Comparison of ENCODE assay signal across 24 cellular contexts in the genomic region with DNA sequence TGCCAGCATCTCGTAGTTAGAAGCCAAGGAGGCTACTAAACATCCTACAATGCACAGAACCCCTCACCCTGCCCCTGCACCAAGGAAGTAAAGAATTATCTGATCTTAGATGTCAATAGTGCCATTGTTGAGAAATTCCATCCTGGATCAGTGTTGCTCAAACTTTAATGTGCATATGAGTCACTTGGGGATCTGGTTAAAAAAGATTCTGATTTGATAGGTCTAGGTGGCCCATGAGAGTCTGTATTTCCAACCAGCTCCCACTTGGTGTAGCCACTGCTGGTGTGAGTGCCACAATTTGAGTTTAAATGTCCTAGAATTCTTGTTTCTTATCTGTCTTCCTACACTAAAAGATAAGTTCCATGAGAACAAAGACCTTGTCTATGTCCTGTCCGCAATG. TPM values are rescaled to one million over a fixed set of nuclear protein-coding genes. Genes with fewer than 3 reads are reported as not detected.
DNase-seq lines count a peak whose midpoint lies in the region; ATAC-seq and TF ChIP-seq lines count a peak whose summit lies in the region.
"Had no signal": no experiment of that assay in that cellular context is flagged by ENCODE, and none has a peak within 500 bp of the region (broad histone marks: within the 10 kb centered on the region; RNA-seq: fewer than 3 reads in every experiment).

No MANE protein-coding gene starts in this region.

- H3K9me3 ChIP-seq in liver (ENCODE audit: control insufficient read depth in 4 of 4, low read length in 3 of 4): no peaks in the 10 kb centered on the region
- H3K9me3 ChIP-seq: neutrophil had no signal

- H3K4me1 ChIP-seq in liver (ENCODE audit: control insufficient read depth in 4 of 4, insufficient read depth in 4 of 4, low read length in 3 of 4): peaks cover 7 to 24% (median 9%) of the 10 kb centered on the region in 4 donors
- H3K4me1 ChIP-seq: esophagus muscularis mucosa had no signal

- TF ChIP-seq RAD21 in liver (IDR thresholded peaks at IDR 0.05): no peak

- no peak overlapping the region for H3K4me3 ChIP-seq in epithelial cell of esophagus (ENCODE audit: low read length)
- no peak overlapping the region for H3K4me3 ChIP-seq in liver (ENCODE audit: low read depth in 1 of 3, low read length in 3 of 3)
- H3K4me3 ChIP-seq: esophagus muscularis mucosa, lung, SK-N-MC had no signal

- ATAC-seq in GM19463 (IDR thresholded peaks at IDR 0.05; ENCODE audit: unreplicated experiment): no peak
- no peak for ATAC-seq in HG03175 (IDR thresholded peaks at IDR 0.05; ENCODE audit: unreplicated experiment)
- ATAC-seq: WTC11 had no signal

- H3K27me3 ChIP-seq in liver (ENCODE audit: control insufficient read depth in 4 of 4, insufficient read depth in 4 of 4, low read length in 3 of 4): no peaks in the 10 kb centered on the region
- H3K27me3 ChIP-seq: esophagus muscularis mucosa, neutrophil had no signal

- no peak for TF ChIP-seq CTCF in epithelial cell of esophagus (IDR thresholded peaks at IDR 0.05; ENCODE audit: insufficient read depth, low read depth, low read length, missing control alignments)
- TF ChIP-seq CTCF in liver (IDR thresholded peaks at IDR 0.05; ENCODE audit: low read depth, low read length, missing input control): no peak

- peak overlapping the region; percentile 92 to 97 for H3K27ac ChIP-seq in liver (ENCODE audit: low read depth in 1 of 2, low read length in 2 of 2)
- H3K27ac ChIP-seq: C4-2B, esophagus muscularis mucosa, HL-60, neutrophil, SK-N-MC had no signal

- DNase-seq in COLO829 (ENCODE audit: low spot score) (peak; percentile 83), LHCN-M2 (ENCODE audit: low read depth) (peak; percentile 29), epithelial cell of esophagus (ENCODE audit: low read depth) (peak; percentile 59), SHP77 (lab: John Stamatoyannopoulos, UW) (no peak), HuH-7 (ENCODE audit: low spot score) (no peak)
- DNase-seq: activated CD4-positive, alpha-beta memory T cell treated with anti-CD3 and anti-CD28 coated beads for 36 hours; activated naive CD4-positive, alpha-beta T cell treated with anti-CD3 and anti-CD28 coated beads, Interleukin-2, amount 10 ng/mL, durations not matched to agents 7 days and 5 days; aorta; effector CD8-positive, alpha-beta T cell; head of caudate nucleus; MV-4-11; NCI-H1694; NCI-H226; stimulated activated CD8-positive, alpha-beta memory T cell treated with anti-CD3 and anti-CD28 coated beads, Interleukin-4, amount 100 ng/mL, for 48 hours had no signal

- H3K9ac ChIP-seq in liver (ENCODE audit: low read depth in 1 of 2, low read length in 2 of 2): peak overlapping the region in 1 of 2 donors; percentile 60

- no peaks in the 10 kb centered on the region for H3K36me3 ChIP-seq in liver (ENCODE audit: control insufficient read depth in 4 of 4, insufficient read depth in 3 of 4, low read depth in 1 of 4, low read length in 3 of 4)
- H3K36me3 ChIP-seq: esophagus muscularis mucosa, neutrophil had no signal

- 60% methylated on average over 2 of the region's 2 CpGs for WGBS in liver

TF ChIP-seq in liver, 16 proteins besides CTCF, POLR2A, EP300 and RAD21:
- TF ChIP-seq HNF4G (IDR thresholded peaks at IDR 0.05): no peak
- TF ChIP-seq RXRA (IDR thresholded peaks at IDR 0.05): no peak
- no peak for TF ChIP-seq NR2F2 (IDR thresholded peaks at IDR 0.05)
- TF ChIP-seq HNF4A (conservative IDR thresholded peaks at IDR 0.05): no peak
- TF ChIP-seq GABPA (IDR thresholded peaks at IDR 0.05 in 1 of 2, conservative IDR thresholded peaks at IDR 0.05 in 1 of 2): no peak
- no peak for TF ChIP-seq YY1 (IDR thresholded peaks at IDR 0.05)
- no peak for TF ChIP-seq TAF1 (conservative IDR thresholded peaks at IDR 0.05)
- TF ChIP-seq JUND (IDR thresholded peaks at IDR 0.05): peak; percentile 40 to 77
- TF ChIP-seq EGR1 (IDR thresholded peaks at IDR 0.05; ENCODE audit: low read depth in 2 of 2): no peak
- TF ChIP-seq FOXA2 (IDR thresholded peaks at IDR 0.05): no peak
- TF ChIP-seq SP1 (IDR thresholded peaks at IDR 0.05): no peak
- TF ChIP-seq, protein P1, sequence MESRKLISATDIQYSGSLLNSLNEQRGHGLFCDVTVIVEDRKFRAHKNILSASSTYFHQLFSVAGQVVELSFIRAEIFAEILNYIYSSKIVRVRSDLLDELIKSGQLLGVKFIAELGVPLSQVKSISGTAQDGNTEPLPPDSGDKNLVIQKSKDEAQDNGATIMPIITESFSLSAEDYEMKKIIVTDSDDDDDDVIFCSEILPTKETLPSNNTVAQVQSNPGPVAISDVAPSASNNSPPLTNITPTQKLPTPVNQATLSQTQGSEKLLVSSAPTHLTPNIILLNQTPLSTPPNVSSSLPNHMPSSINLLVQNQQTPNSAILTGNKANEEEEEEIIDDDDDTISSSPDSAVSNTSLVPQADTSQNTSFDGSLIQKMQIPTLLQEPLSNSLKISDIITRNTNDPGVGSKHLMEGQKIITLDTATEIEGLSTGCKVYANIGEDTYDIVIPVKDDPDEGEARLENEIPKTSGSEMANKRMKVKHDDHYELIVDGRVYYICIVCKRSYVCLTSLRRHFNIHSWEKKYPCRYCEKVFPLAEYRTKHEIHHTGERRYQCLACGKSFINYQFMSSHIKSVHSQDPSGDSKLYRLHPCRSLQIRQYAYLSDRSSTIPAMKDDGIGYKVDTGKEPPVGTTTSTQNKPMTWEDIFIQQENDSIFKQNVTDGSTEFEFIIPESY (IDR thresholded peaks at IDR 0.05): no peak
- no peak for TF ChIP-seq MAX (IDR thresholded peaks at IDR 0.05)
- TF ChIP-seq REST (IDR thresholded peaks at IDR 0.05): no peak
- TF ChIP-seq FOXA1 (IDR thresholded peaks at IDR 0.05): no peak
- TF ChIP-seq, protein P2, sequence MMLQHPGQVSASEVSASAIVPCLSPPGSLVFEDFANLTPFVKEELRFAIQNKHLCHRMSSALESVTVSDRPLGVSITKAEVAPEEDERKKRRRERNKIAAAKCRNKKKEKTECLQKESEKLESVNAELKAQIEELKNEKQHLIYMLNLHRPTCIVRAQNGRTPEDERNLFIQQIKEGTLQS (IDR thresholded peaks at IDR 0.05): peak; percentile 60

RNA-seq across cellular contexts. Expression of gene TMEM45A, which starts 43.7 kb away (rescaled TPM):
- total RNA-seq in LHCN-M2 (2014; rRNA removed): 36.3 and 38.8 TPM in 2 replicates
- polyA plus RNA-seq in LHCN-M2 (2012): 49.4 TPM
- total RNA-seq in liver: 10 to 100 TPM in 1 of 2 donors, 1 to 10 TPM in 1; 7.1 to 36.0 TPM
- polyA plus RNA-seq in liver: 10 to 100 TPM; 54.3 to 65.8 TPM

Comparison
In these comparisons a context has a peak if more than half of its experiments do, and no peak if none do; other contexts are left out.
1. DNase-seq: peak in COLO829 (single experiment), LHCN-M2 (single experiment) and epithelial cell of esophagus (single experiment); none in SHP77 (0 of 2) and HuH-7 (single experiment).